1 cellular context compared by ENCODE assay signal in the genomic region with DNA sequence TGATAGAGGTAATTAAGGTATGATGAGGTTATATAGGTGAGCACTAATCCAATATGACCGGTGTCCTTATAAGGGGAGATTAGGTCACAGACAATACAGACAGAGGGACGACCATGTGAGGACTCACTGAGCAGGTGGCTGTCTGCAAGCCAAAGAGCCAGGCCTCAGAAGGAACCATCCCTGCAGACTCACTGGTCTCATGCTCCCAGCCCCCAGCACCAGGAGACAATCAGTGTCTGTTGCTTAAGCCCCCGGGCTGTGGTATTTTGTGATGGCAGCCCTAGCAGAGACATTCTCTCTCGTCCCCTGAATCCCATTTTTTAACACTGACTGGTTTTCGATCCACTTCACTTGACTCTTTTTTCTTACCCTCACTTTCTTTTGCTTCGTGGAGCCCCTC.
TF ChIP-seq lines count a peak whose summit lies in the region.

No MANE protein-coding gene starts in this region.

TF ChIP-seq in WTC11, 78 proteins besides CTCF, POLR2A, EP300 and RAD21 (continued from another document):
- TF ChIP-seq PREB (CRISPR knock-in tag; IDR thresholded peaks at IDR 0.05; ENCODE audit: borderline replicate concordance) (no peak), RELA (CRISPR knock-in tag; IDR thresholded peaks at IDR 0.05; ENCODE audit: borderline replicate concordance) (no peak), NFYB (CRISPR knock-in tag; conservative IDR thresholded peaks at IDR 0.05; ENCODE audit: low read depth) (no peak), GTF2I (CRISPR knock-in tag; conservative IDR thresholded peaks at IDR 0.05) (no peak), ZNF219 (CRISPR knock-in tag; IDR thresholded peaks at IDR 0.05; ENCODE audit: borderline replicate concordance) (no peak), ZNF317 (CRISPR knock-in tag; IDR thresholded peaks at IDR 0.05; ENCODE audit: borderline replicate concordance, low read depth) (no peak), RORB (CRISPR knock-in tag; IDR thresholded peaks at IDR 0.05) (no peak), EMX1 (CRISPR knock-in tag; IDR thresholded peaks at IDR 0.05) (no peak)
- TF ChIP-seq, protein P1, sequence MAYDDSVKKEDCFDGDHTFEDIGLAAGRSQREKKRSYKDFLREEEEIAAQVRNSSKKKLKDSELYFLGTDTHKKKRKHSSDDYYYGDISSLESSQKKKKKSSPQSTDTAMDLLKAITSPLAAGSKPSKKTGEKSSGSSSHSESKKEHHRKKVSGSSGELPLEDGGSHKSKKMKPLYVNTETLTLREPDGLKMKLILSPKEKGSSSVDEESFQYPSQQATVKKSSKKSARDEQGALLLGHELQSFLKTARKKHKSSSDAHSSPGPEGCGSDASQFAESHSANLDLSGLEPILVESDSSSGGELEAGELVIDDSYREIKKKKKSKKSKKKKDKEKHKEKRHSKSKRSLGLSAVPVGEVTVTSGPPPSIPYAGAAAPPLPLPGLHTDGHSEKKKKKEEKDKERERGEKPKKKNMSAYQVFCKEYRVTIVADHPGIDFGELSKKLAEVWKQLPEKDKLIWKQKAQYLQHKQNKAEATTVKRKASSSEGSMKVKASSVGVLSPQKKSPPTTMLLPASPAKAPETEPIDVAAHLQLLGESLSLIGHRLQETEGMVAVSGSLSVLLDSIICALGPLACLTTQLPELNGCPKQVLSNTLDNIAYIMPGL (CRISPR knock-in tag; IDR thresholded peaks at IDR 0.05): no peak
- TF ChIP-seq, protein P2, sequence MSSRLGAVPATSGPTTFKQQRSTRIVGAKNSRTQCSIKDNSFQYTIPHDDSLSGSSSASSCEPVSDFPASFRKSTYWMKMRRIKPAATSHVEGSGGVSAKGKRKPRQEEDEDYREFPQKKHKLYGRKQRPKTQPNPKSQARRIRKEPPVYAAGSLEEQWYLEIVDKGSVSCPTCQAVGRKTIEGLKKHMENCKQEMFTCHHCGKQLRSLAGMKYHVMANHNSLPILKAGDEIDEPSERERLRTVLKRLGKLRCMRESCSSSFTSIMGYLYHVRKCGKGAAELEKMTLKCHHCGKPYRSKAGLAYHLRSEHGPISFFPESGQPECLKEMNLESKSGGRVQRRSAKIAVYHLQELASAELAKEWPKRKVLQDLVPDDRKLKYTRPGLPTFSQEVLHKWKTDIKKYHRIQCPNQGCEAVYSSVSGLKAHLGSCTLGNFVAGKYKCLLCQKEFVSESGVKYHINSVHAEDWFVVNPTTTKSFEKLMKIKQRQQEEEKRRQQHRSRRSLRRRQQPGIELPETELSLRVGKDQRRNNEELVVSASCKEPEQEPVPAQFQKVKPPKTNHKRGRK (CRISPR knock-in tag; IDR thresholded peaks at IDR 0.05; ENCODE audit: borderline replicate concordance): no peak
